ENCODE assay signal across 13 cellular contexts in the genomic region with DNA sequence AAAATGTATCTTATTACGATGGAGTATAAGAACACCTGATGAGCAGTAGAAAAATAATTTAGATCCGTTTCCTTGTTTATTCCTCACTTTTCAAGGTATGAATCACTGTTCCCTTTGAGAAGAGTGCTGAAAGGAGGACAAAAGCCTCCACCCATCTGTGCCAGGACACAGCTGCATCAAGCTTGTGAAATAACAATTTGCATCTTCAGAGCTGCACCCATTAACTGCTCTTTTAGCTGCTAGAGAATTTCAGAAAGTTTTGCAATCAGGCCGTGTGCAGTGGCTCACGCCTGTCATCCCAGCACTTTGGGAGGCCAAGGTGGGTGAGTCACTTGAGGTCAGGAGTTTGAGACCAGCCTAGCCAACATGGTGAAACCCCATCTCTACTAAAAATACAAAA. TPM values are rescaled to one million over a fixed set of nuclear protein-coding genes. Genes with fewer than 3 reads are reported as not detected.
A peak's percentile ranks its signal among the peaks of the same experiment; 100 is the strongest.
DNase-seq lines count a peak whose midpoint lies in the region; ATAC-seq and TF ChIP-seq lines count a peak whose summit lies in the region.
"Had no signal": no experiment of that assay in that cellular context is flagged by ENCODE, and none has a peak within 500 bp of the region (broad histone marks: within the 10 kb centered on the region; RNA-seq: fewer than 3 reads in every experiment).

No MANE protein-coding gene starts in this region.

- H3K27ac ChIP-seq in RWPE2 (ENCODE audit: poor library complexity, severe bottlenecking) (peak overlapping the region; percentile 96), transverse colon (no peak overlapping the region)

- peaks cover 11 to 72% (median 51%) of the 10 kb centered on the region in 3 donors for H3K36me3 Mint-ChIP-seq in naive thymus-derived CD8-positive, alpha-beta T cell

- no peak for TF ChIP-seq CTCF in RWPE2 (IDR thresholded peaks at IDR 0.05; ENCODE audit: poor library complexity, severe bottlenecking)
- TF ChIP-seq CTCF in fibroblast of pulmonary artery (IDR thresholded peaks at IDR 0.05; ENCODE audit: low read length, missing control alignments), result no peak
- TF ChIP-seq CTCF in transverse colon (IDR thresholded peaks at IDR 0.05), result no peak

- in situ Hi-C loops in transverse colon (cut with MboI; ENCODE audit: low pct_ligation_motif_present in 1 of 4, low pct_unique_long_range_greater_than_20kb in 1 of 4, low sequenced_read_pairs in 3 of 4), result loop anchor here in 1 of 4 donors (10.0 kb wide), 1 partner anchor 72 kb away; no protein-coding TSS in a partner anchor

- H3K27ac Mint-ChIP-seq in naive thymus-derived CD8-positive, alpha-beta T cell, result no peak overlapping the region
- H3K27ac Mint-ChIP-seq: CD4-positive, CD25-positive, alpha-beta regulatory T cell had no signal

- peaks cover 0 to 2% (median 0%) of the 10 kb centered on the region in 9 donors for H3K9me3 Mint-ChIP-seq in naive thymus-derived CD8-positive, alpha-beta T cell
- H3K9me3 Mint-ChIP-seq: CD4-positive, CD25-positive, alpha-beta regulatory T cell had no signal

- H3K36me3 ChIP-seq in RWPE2 (ENCODE audit: low read depth) (peaks cover 30% of the 10 kb centered on the region), transverse colon (peaks cover 0 to 20% (median 10%) of the 10 kb centered on the region in 4 donors)

- no peak for TF ChIP-seq POLR2A in transverse colon (IDR thresholded peaks at IDR 0.05)

- WGBS in transverse colon (ENCODE audit: low coverage in 1 of 2), 2 donors, result 66 to 79% methylated on average over 2 to 4 of the region's 4 CpGs

- no peak overlapping the region for H3K4me3 Mint-ChIP-seq in naive thymus-derived CD8-positive, alpha-beta T cell

- no peak overlapping the region for H3K4me3 ChIP-seq in RWPE2 (ENCODE audit: severe bottlenecking)
- no peak overlapping the region for H3K4me3 ChIP-seq in fibroblast of pulmonary artery (replicated peaks; ENCODE audit: low read depth, low read length)
- H3K4me3 ChIP-seq in transverse colon, result no peak overlapping the region

- H3K27me3 ChIP-seq in RWPE2 (ENCODE audit: insufficient read depth, poor library complexity, severe bottlenecking) (no peaks in the 10 kb centered on the region), transverse colon (no peaks in the 10 kb centered on the region)

- ATAC-seq in RWPE2 (ENCODE audit: low read depth), result peak; percentile 94
- ATAC-seq in naive thymus-derived CD8-positive, alpha-beta T cell, result no peak

- no peaks in the 10 kb centered on the region for H3K27me3 Mint-ChIP-seq in naive thymus-derived CD8-positive, alpha-beta T cell
- H3K27me3 Mint-ChIP-seq: CD4-positive, CD25-positive, alpha-beta regulatory T cell had no signal

- no peak for TF ChIP-seq EP300 in transverse colon (IDR thresholded peaks at IDR 0.05; ENCODE audit: low read depth)

- peaks cover 4 to 22% (median 15%) of the 10 kb centered on the region in 4 donors for H3K4me1 Mint-ChIP-seq in naive thymus-derived CD8-positive, alpha-beta T cell

- POLR2A ChIA-PET in naive thymus-derived CD8-positive, alpha-beta T cell (lab: Charles Lee), result no interaction called here

- H3K9me3 ChIP-seq in RWPE2 (ENCODE audit: severe bottlenecking) (no peaks in the 10 kb centered on the region), transverse colon (no peaks in the 10 kb centered on the region)

- DNase-seq in stimulated activated CD4-positive, alpha-beta T cell treated with anti-CD3 and anti-CD28 coated beads, Interleukin-1b, Interleukin-23, amount 100 ng/mL, for 48 hours, result peak; percentile 37
- DNase-seq in stimulated activated CD4-positive, alpha-beta T cell treated with anti-CD3 and anti-CD28 coated beads, Interleukin-2, amount 100 ng/mL, for 24 hours, result no peak
- DNase-seq in RWPE2 (ENCODE audit: low spot score) (peak; percentile 77), fibroblast of pulmonary artery (ENCODE audit: low read depth) (peak; percentile 84), transverse colon (no peak), mesenteric fat pad (ENCODE audit: low spot score) (no peak), NCI-H2171 (lab: John Stamatoyannopoulos, UW) (no peak)
- DNase-seq in naive thymus-derived CD8-positive, alpha-beta T cell, result no peak
- DNase-seq: CD4-positive, CD25-positive, alpha-beta regulatory T cell; NCI-H1436 treated with DMSO at 0.1 percent for 48 hours; SHP77 had no signal

- intact Hi-C loops in transverse colon (cut with DNase I; ENCODE audit: low total_unique reads), result no loop called here

- H3K4me1 ChIP-seq in RWPE2 (ENCODE audit: insufficient read depth, poor library complexity, severe bottlenecking), result peaks cover 32% of the 10 kb centered on the region
- H3K4me1 ChIP-seq in transverse colon, result no peaks in the 10 kb centered on the region

RNA-seq across cellular contexts. Expression of a gene that starts 9.6 kb away (rescaled TPM):
- total RNA-seq in transverse colon, result 100 to 1,000 TPM; 105 to 202 (median 162) TPM
- 79.2 TPM for total RNA-seq in mesenteric fat pad
- 100 to 1,000 TPM; 159 to 176 TPM for total RNA-seq in naive thymus-derived CD8-positive, alpha-beta T cell
- 10 to 100 TPM; 41.9 to 78.4 (median 49.1) TPM for polyA plus RNA-seq in naive thymus-derived CD8-positive, alpha-beta T cell

RNA-seq across cellular contexts. Expression of a gene that starts 15.7 kb away (rescaled TPM):
- not detected for total RNA-seq in transverse colon
- total RNA-seq in mesenteric fat pad, result not detected
- not detected for total RNA-seq in naive thymus-derived CD8-positive, alpha-beta T cell
- not detected for polyA plus RNA-seq in naive thymus-derived CD8-positive, alpha-beta T cell
- total RNA-seq: activated CD8-positive, alpha-beta memory T cell treated with anti-CD3 and anti-CD28 coated beads for 36 hours; CD4-positive, CD25-positive, alpha-beta regulatory T cell; osteocyte had no signal
- polyA plus RNA-seq: CD4-positive, CD25-positive, alpha-beta regulatory T cell had no signal

RNA-seq across cellular contexts. Expression of a gene that starts 18.6 kb away (rescaled TPM):
- total RNA-seq in transverse colon, result 10 to 100 TPM in 1 of 4 donors, 1 to 10 TPM in 2, under 1 TPM in 1; 0.60 to 11.7 (median 5.5) TPM
- total RNA-seq in mesenteric fat pad, result not detected
- total RNA-seq in naive thymus-derived CD8-positive, alpha-beta T cell, result 10 to 100 TPM in 1 of 2 experiments, 1 to 10 TPM in 1; 9.1 to 10.8 TPM
- polyA plus RNA-seq in naive thymus-derived CD8-positive, alpha-beta T cell, result 1 to 10 TPM in 1 of 3 donors, under 1 TPM in 2; 0.41 to 2.0 (median 0.48) TPM
- total RNA-seq: osteocyte had no signal

RNA-seq across cellular contexts. Expression of a gene that starts 50.1 kb away (rescaled TPM):
- total RNA-seq in transverse colon (not detected), mesenteric fat pad (not detected)
- total RNA-seq in naive thymus-derived CD8-positive, alpha-beta T cell, result not detected
- polyA plus RNA-seq in naive thymus-derived CD8-positive, alpha-beta T cell, result not detected
- total RNA-seq: activated CD8-positive, alpha-beta memory T cell treated with anti-CD3 and anti-CD28 coated beads for 36 hours; CD4-positive, CD25-positive, alpha-beta regulatory T cell; osteocyte had no signal
- polyA plus RNA-seq: CD4-positive, CD25-positive, alpha-beta regulatory T cell had no signal

Comparison
In these comparisons a context has a peak if more than half of its experiments do, and no peak if none do; other contexts are left out.
1. DNase-seq: peak in stimulated activated CD4-positive, alpha-beta T cell treated with anti-CD3 and anti-CD28 coated beads, Interleukin-1b, Interleukin-23, amount 100 ng/mL, for 48 hours (single experiment), RWPE2 (single experiment) and fibroblast of pulmonary artery (single experiment); none in stimulated activated CD4-positive, alpha-beta T cell treated with anti-CD3 and anti-CD28 coated beads, Interleukin-2, amount 100 ng/mL, for 24 hours (0 of 2), transverse colon (single experiment), mesenteric fat pad (single experiment), naive thymus-derived CD8-positive, alpha-beta T cell (0 of 10) and NCI-H2171 (single experiment).